15 cellular contexts compared by ENCODE assay signal in genomic region chr18:12921178-12921577, GRCh38. TPM values are rescaled to one million over a fixed set of nuclear protein-coding genes. Genes with fewer than 3 reads are reported as not detected.
DNase-seq lines count a peak whose midpoint lies in the region; ATAC-seq and TF ChIP-seq lines count a peak whose summit lies in the region.
"Had no signal": no experiment of that assay in that cellular context is flagged by ENCODE, and none has a peak within 500 bp of the region (broad histone marks: within the 10 kb centered on the region; RNA-seq: fewer than 3 reads in every experiment).

No MANE protein-coding gene starts in this region.

- peak overlapping the region; percentile 60 to 75 (median 71) for H3K4me3 Mint-ChIP-seq in CD4-positive, alpha-beta memory T cell
- H3K4me3 Mint-ChIP-seq: endodermal cell had no signal

- H3K9me3 ChIP-seq in CD4-positive, alpha-beta memory T cell (ENCODE audit: control insufficient read depth in 1 of 2, low read length in 2 of 2), result no peaks in the 10 kb centered on the region
- no peaks in the 10 kb centered on the region for H3K9me3 ChIP-seq in HAP-1
- H3K9me3 ChIP-seq in gastroesophageal sphincter, result no peaks in the 10 kb centered on the region
- H3K9me3 ChIP-seq: thoracic aorta had no signal

- no peaks in the 10 kb centered on the region for H3K36me3 ChIP-seq in CD4-positive, alpha-beta memory T cell (ENCODE audit: insufficient read depth, low read length)
- H3K36me3 ChIP-seq in HAP-1 (replicated peaks) (no peaks in the 10 kb centered on the region), gastroesophageal sphincter (no peaks in the 10 kb centered on the region)
- H3K36me3 ChIP-seq: thoracic aorta had no signal

- H3K27me3 Mint-ChIP-seq in CD4-positive, alpha-beta memory T cell, result no peaks in the 10 kb centered on the region

- in situ Hi-C loops in HAP-1 (cut with MboI; ENCODE audit: low sequenced_read_pairs), result no loop called here

- no peaks in the 10 kb centered on the region for H3K36me3 Mint-ChIP-seq in CD4-positive, alpha-beta memory T cell
- no peaks in the 10 kb centered on the region for H3K36me3 Mint-ChIP-seq in activated naive CD4-positive, alpha-beta T cell treated with anti-CD3 and anti-CD28 coated beads, Interleukin-2, amount 50 U/mL, for 72 hours

- TF ChIP-seq CTCF in RWPE1 (conservative IDR thresholded peaks at IDR 0.05; ENCODE audit: low read depth) (no peak), gastroesophageal sphincter (IDR thresholded peaks at IDR 0.05) (no peak)

- H3K27me3 ChIP-seq in CD4-positive, alpha-beta memory T cell (ENCODE audit: insufficient read depth, low read length), result no peaks in the 10 kb centered on the region
- no peaks in the 10 kb centered on the region for H3K27me3 ChIP-seq in HAP-1 (ENCODE audit: low read depth)
- H3K27me3 ChIP-seq in gastroesophageal sphincter, result no peaks in the 10 kb centered on the region

- H3K4me1 Mint-ChIP-seq in CD4-positive, alpha-beta memory T cell, result peaks cover 13 to 24% (median 19%) of the 10 kb centered on the region in 4 donors
- H3K4me1 Mint-ChIP-seq: endodermal cell had no signal

- peak; percentile 22 to 50 (median 42) for DNase-seq in CD4-positive, alpha-beta memory T cell
- DNase-seq in activated naive CD4-positive, alpha-beta T cell treated with anti-CD3 and anti-CD28 coated beads, Interleukin-2, amount 50 U/mL, for 72 hours (ENCODE audit: low spot score in 2 of 2), result no peak
- no peak for DNase-seq in RWPE1 (ENCODE audit: low spot score)
- DNase-seq in HAP-1 (ENCODE audit: low spot score in 2 of 2), result no peak
- DNase-seq: endodermal cell; Kasumi-1; NCI-H2171 treated with DMSO at 0.1 percent for 48 hours; SHP77 treated with DMSO at 0.1 percent for 48 hours; stimulated activated CD4-positive, alpha-beta T cell treated with anti-CD3 and anti-CD28 coated beads, Interleukin-2, amount 100 ng/mL, for 48 hours had no signal

- no peak for TF ChIP-seq POLR2A in gastroesophageal sphincter (IDR thresholded peaks at IDR 0.05)

- H3K27ac ChIP-seq in CD4-positive, alpha-beta memory T cell (ENCODE audit: low read depth, low read length), result no peak overlapping the region
- H3K27ac ChIP-seq in RWPE1, result no peak overlapping the region
- H3K27ac ChIP-seq in gastroesophageal sphincter, result no peak overlapping the region
- H3K27ac ChIP-seq: C4-2B, thoracic aorta had no signal

- WGBS in gastroesophageal sphincter (ENCODE audit: low coverage in 1 of 2), 2 donors, result 70 to 75% methylated on average over 5 to 7 of the region's 7 CpGs

- H3K27ac Mint-ChIP-seq in CD4-positive, alpha-beta memory T cell, result peak overlapping the region; percentile 44 to 85 (median 62)
- H3K27ac Mint-ChIP-seq in activated naive CD4-positive, alpha-beta T cell treated with anti-CD3 and anti-CD28 coated beads, Interleukin-2, amount 50 U/mL, for 72 hours, result no peak overlapping the region
- H3K27ac Mint-ChIP-seq: endodermal cell had no signal

- peak overlapping the region in 1 of 2 donors; percentile 17 for H3K4me3 ChIP-seq in CD4-positive, alpha-beta memory T cell (ENCODE audit: low read length in 2 of 2)
- no peak overlapping the region for H3K4me3 ChIP-seq in HAP-1
- no peak overlapping the region for H3K4me3 ChIP-seq in gastroesophageal sphincter
- H3K4me3 ChIP-seq: thoracic aorta had no signal

- TF ChIP-seq EP300 in gastroesophageal sphincter (IDR thresholded peaks at IDR 0.05), result no peak

- POLR2A ChIA-PET in CD4-positive, alpha-beta memory T cell (lab: Charles Lee; ENCODE audit: partially characterized antibody), result interaction anchor here (0.6 to 2.7 kb wide), 12 partner anchors 8 to 219 kb away, joined by 3 to 15 read pairs (median 4); partner anchors contain the start of genes CEP76, PSMG2, PTPN2 and SEH1L
- POLR2A ChIA-PET in RWPE1 (lab: Yijun Ruan, JAX; ENCODE audit: low non-redundant PET), result no interaction called here

- CTCF ChIA-PET in CD4-positive, alpha-beta memory T cell (lab: Charles Lee; ENCODE audit: partially characterized antibody), result interaction anchor here (1.0 to 5.3 kb wide), 7 partner anchors 13 to 38 kb away, joined by 3 to 32 read pairs (median 4); partner anchors contain the start of gene PTPN2
- CTCF ChIA-PET in RWPE1 (lab: Yijun Ruan, JAX), result interaction anchor here (0.6 to 1.1 kb wide), 4 partner anchors 13 to 213 kb away, joined by 3 to 4 read pairs (median 4); no protein-coding TSS in a partner anchor

- peaks cover 17% of the 10 kb centered on the region for H3K4me1 ChIP-seq in CD4-positive, alpha-beta memory T cell (ENCODE audit: insufficient read depth, low read length)
- H3K4me1 ChIP-seq in HAP-1 (no peaks in the 10 kb centered on the region), gastroesophageal sphincter (no peaks in the 10 kb centered on the region)

- intact Hi-C loops in CD4-positive, alpha-beta memory T cell (cut with micrococcal nuclease), result no loop called here

- no peaks in the 10 kb centered on the region for H3K9me3 Mint-ChIP-seq in CD4-positive, alpha-beta memory T cell
- no peaks in the 10 kb centered on the region for H3K9me3 Mint-ChIP-seq in activated naive CD4-positive, alpha-beta T cell treated with anti-CD3 and anti-CD28 coated beads, Interleukin-2, amount 50 U/mL, for 72 hours
- H3K9me3 Mint-ChIP-seq: endodermal cell had no signal

- ATAC-seq in GM18867 (IDR thresholded peaks at IDR 0.05; ENCODE audit: unreplicated experiment), result peak; percentile 88
- peak; percentile 75 for ATAC-seq in HG03175 (IDR thresholded peaks at IDR 0.05; ENCODE audit: unreplicated experiment)
- peak; percentile 65 to 93 for ATAC-seq in activated naive CD4-positive, alpha-beta T cell treated with anti-CD3 and anti-CD28 coated beads, Interleukin-2, amount 50 U/mL, for 72 hours
- ATAC-seq in gastroesophageal sphincter, result no peak
- no peak for ATAC-seq in GM18861 (IDR thresholded peaks at IDR 0.05; ENCODE audit: unreplicated experiment)

RNA-seq across cellular contexts. Expression of gene SEH1L, which starts 26.6 kb away (rescaled TPM):
- total RNA-seq in CD4-positive, alpha-beta memory T cell, result 10 to 100 TPM; 28.9 to 31.3 TPM
- 10 to 100 TPM; 27.6 to 29.8 TPM for polyA plus RNA-seq in CD4-positive, alpha-beta memory T cell
- total RNA-seq in activated naive CD4-positive, alpha-beta T cell treated with anti-CD3 and anti-CD28 coated beads, Interleukin-2, amount 50 U/mL, for 72 hours, result 100 to 1,000 TPM in 1 of 2 donors, 10 to 100 TPM in 1; 81.0 to 108 TPM
- 10 to 100 TPM; 27.4 to 36.2 (median 28.3) TPM for total RNA-seq in gastroesophageal sphincter

RNA-seq across cellular contexts. Expression of gene PTPN2, which starts 37.1 kb away (rescaled TPM):
- total RNA-seq in CD4-positive, alpha-beta memory T cell, result 10 to 100 TPM; 65.5 to 69.2 TPM
- polyA plus RNA-seq in CD4-positive, alpha-beta memory T cell, result 10 to 100 TPM; 80.0 to 98.2 TPM
- total RNA-seq in activated naive CD4-positive, alpha-beta T cell treated with anti-CD3 and anti-CD28 coated beads, Interleukin-2, amount 50 U/mL, for 72 hours, result 10 to 100 TPM; 57.0 to 69.9 TPM
- 10 to 100 TPM; 13.0 to 30.6 (median 19.6) TPM for total RNA-seq in gastroesophageal sphincter

Comparison
In these comparisons a context has a peak if more than half of its experiments do, and no peak if none do; other contexts are left out.
1. DNase-seq: peak in CD4-positive, alpha-beta memory T cell (5 of 5); none in activated naive CD4-positive, alpha-beta T cell treated with anti-CD3 and anti-CD28 coated beads, Interleukin-2, amount 50 U/mL, for 72 hours (0 of 2), RWPE1 (single experiment) and HAP-1 (0 of 2).
2. H3K27ac Mint-ChIP-seq: peak in CD4-positive, alpha-beta memory T cell (7 of 7); none in activated naive CD4-positive, alpha-beta T cell treated with anti-CD3 and anti-CD28 coated beads, Interleukin-2, amount 50 U/mL, for 72 hours (0 of 2).
3. ATAC-seq: peak in GM18867 (single experiment), HG03175 (single experiment) and activated naive CD4-positive, alpha-beta T cell treated with anti-CD3 and anti-CD28 coated beads, Interleukin-2, amount 50 U/mL, for 72 hours (2 of 2); none in gastroesophageal sphincter (single experiment) and GM18861 (single experiment).